Comparison of ENCODE assay signal across 12 cellular contexts in the genomic region with DNA sequence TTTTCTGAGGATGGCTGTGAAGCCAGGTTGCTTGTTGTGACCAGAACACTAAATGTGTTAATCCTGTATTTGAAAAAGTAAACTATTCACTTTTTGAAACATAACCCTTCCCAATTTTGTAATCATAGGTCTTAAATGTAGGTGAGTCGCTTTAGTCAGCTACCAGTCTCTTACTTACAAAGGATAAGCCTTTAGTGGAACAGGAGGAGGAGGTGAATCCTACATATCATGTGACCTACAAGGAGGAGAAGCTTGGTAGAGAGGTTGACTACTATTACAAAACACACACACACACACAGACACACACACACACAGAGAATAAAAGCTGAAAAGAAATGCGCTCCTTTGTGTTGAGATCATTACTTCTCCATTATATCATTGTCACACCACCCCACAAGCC.
"Had no signal": no experiment of that assay in that cellular context is flagged by ENCODE, and none has a peak within 500 bp of the region (broad histone marks: within the 10 kb centered on the region; RNA-seq: fewer than 3 reads in every experiment).

No MANE protein-coding gene starts in this region.

- H3K27me3 Mint-ChIP-seq: activated CD4-positive, alpha-beta T cell treated with anti-CD3 and anti-CD28 coated beads, Interleukin-2, amount 10 ng/mL, durations not matched to agents 24 days and 14 days; central memory CD8-positive, alpha-beta T cell; natural killer cell treated with Interleukin-12 subunit alpha and Interleukin-12 subunit beta and Interleukin-15 and Interleukin-18, amount 100 ng/mL, for 72 hours; stimulated activated naive B cell treated with anti-CD40 and anti-IgM and Interleukin-4, amounts not matched to agents 10 μg/mL and 1 μg/mL and 100 μg/mL, for 72 hours had no signal

- H3K27me3 ChIP-seq: adrenal gland, transverse colon had no signal

- H3K36me3 ChIP-seq: adrenal gland, transverse colon had no signal

- H3K4me3 Mint-ChIP-seq: activated CD4-positive, alpha-beta T cell treated with anti-CD3 and anti-CD28 coated beads, Interleukin-2, amount 10 ng/mL, durations not matched to agents 24 days and 14 days; central memory CD8-positive, alpha-beta T cell; immature natural killer cell; natural killer cell treated with Interleukin-12 subunit alpha and Interleukin-12 subunit beta and Interleukin-15 and Interleukin-18, amount 100 ng/mL, for 72 hours; stimulated activated naive B cell treated with anti-CD40 and anti-IgM and Interleukin-4, amounts not matched to agents 10 μg/mL and 1 μg/mL and 100 μg/mL, for 72 hours had no signal

- H3K27ac ChIP-seq: adrenal gland, transverse colon had no signal

- DNase-seq: activated CD4-positive, alpha-beta T cell treated with anti-CD3 and anti-CD28 coated beads, Interleukin-2, amount 10 ng/mL, durations not matched to agents 24 days and 14 days; activated naive CD4-positive, alpha-beta T cell treated with anti-CD3 and anti-CD28 coated beads, Interleukin-2, amount 50 U/mL, for 16 hours; activated T-cell treated with anti-CD3 and anti-CD28 coated beads for 4 hours; adrenal gland; effector memory CD4-positive, alpha-beta T cell; erythroblast; immature natural killer cell; stimulated activated CD4-positive, alpha-beta T cell treated with anti-CD3 and anti-CD28 coated beads, Interleukin-2, amount 100 ng/mL, for 24 hours; stimulated activated naive B cell treated with anti-CD40 and anti-IgM and Interleukin-4, amounts not matched to agents 10 μg/mL and 1 μg/mL and 100 μg/mL, for 72 hours; transverse colon had no signal

- H3K4me1 ChIP-seq: adrenal gland, transverse colon had no signal

- H3K36me3 Mint-ChIP-seq: immature natural killer cell; natural killer cell treated with Interleukin-12 subunit alpha and Interleukin-12 subunit beta and Interleukin-15 and Interleukin-18, amount 100 ng/mL, for 72 hours had no signal

- H3K4me1 Mint-ChIP-seq: activated CD4-positive, alpha-beta T cell treated with anti-CD3 and anti-CD28 coated beads, Interleukin-2, amount 10 ng/mL, durations not matched to agents 24 days and 14 days; central memory CD8-positive, alpha-beta T cell had no signal

- H3K27ac Mint-ChIP-seq: activated CD4-positive, alpha-beta T cell treated with anti-CD3 and anti-CD28 coated beads, Interleukin-2, amount 10 ng/mL, durations not matched to agents 24 days and 14 days; immature natural killer cell; natural killer cell treated with Interleukin-12 subunit alpha and Interleukin-12 subunit beta and Interleukin-15 and Interleukin-18, amount 100 ng/mL, for 72 hours; stimulated activated naive B cell treated with anti-CD40 and anti-IgM and Interleukin-4, amounts not matched to agents 10 μg/mL and 1 μg/mL and 100 μg/mL, for 72 hours had no signal

- H3K4me3 ChIP-seq: adrenal gland, transverse colon had no signal

- H3K9me3 ChIP-seq: adrenal gland, transverse colon had no signal

- H3K9me3 Mint-ChIP-seq: activated CD4-positive, alpha-beta T cell treated with anti-CD3 and anti-CD28 coated beads, Interleukin-2, amount 10 ng/mL, durations not matched to agents 24 days and 14 days; central memory CD8-positive, alpha-beta T cell; immature natural killer cell; natural killer cell treated with Interleukin-12 subunit alpha and Interleukin-12 subunit beta and Interleukin-15 and Interleukin-18, amount 100 ng/mL, for 72 hours had no signal
